Comparison of ENCODE assay signal across 11 cellular contexts in the genomic region with DNA sequence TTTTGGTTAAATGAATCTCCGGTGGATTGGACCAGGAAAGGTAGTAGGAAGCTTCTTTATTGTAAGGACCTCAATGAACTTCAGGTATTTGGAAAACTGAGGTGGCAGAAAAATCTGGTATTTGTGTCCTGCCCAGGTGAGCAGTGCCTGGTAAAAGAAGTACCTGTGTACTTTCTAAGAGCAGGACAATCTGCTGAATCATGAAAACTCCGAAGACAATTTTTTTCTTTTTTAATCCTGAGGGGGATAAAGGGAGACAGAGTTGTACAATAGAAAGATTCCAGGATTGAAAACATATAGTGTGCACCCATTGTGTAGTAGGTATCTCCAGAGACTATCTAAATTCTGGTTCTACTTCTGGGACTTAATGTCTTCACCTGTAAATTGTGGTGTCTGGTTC.
"Had no signal": no experiment of that assay in that cellular context is flagged by ENCODE, and none has a peak within 500 bp of the region (broad histone marks: within the 10 kb centered on the region; RNA-seq: fewer than 3 reads in every experiment).

No MANE protein-coding gene starts in this region.

- H3K4me3 ChIP-seq: GM23248, GM23338, HAP-1 had no signal

- H2AFZ ChIP-seq: GM23248, GM23338 had no signal

- H3K9me3 ChIP-seq: HAP-1 had no signal

- ATAC-seq: GM23338, HCT116 had no signal

- DNase-seq: GM23248, GOT3, H7, H9, HCEC 1CT, HFFc6 had no signal

- FAIRE-seq: H1, H54 had no signal

- H3K9ac ChIP-seq: GM23248 had no signal

- H3K27ac ChIP-seq: GM23248 had no signal

- H3K36me3 ChIP-seq: HAP-1 had no signal

- H3K4me2 ChIP-seq: GM23338 had no signal
